Comparison of ENCODE assay signal across 20 cellular contexts in genomic region chr10:3687510-3688081, GRCh38.
"Had no signal": no experiment of that assay in that cellular context is flagged by ENCODE, and none has a peak within 500 bp of the region (broad histone marks: within the 10 kb centered on the region; RNA-seq: fewer than 3 reads in every experiment).

No MANE protein-coding gene starts in this region.

- H3K9me3 ChIP-seq: breast epithelium, spleen, upper lobe of left lung had no signal

- H3K27me3 ChIP-seq: breast epithelium, neural progenitor cell, spleen, upper lobe of left lung had no signal

- ATAC-seq: activated CD8-positive, alpha-beta T cell treated with anti-CD3 and anti-CD28 coated beads, Interleukin-2, amount 10 ng/mL, durations not matched to agents 7 days and 5 days; left colon; naive thymus-derived CD8-positive, alpha-beta T cell; stimulated activated naive CD8-positive, alpha-beta T cell treated with anti-CD3 and anti-CD28 coated beads, Interleukin-15, Interleukin-2, amounts not matched to agents 100 U/mL and 50 U/mL, for 24 hours; T-cell had no signal

- H3K4me1 ChIP-seq: breast epithelium, spleen, upper lobe of left lung had no signal

- H3K9ac ChIP-seq: neural progenitor cell had no signal

- DNase-seq: activated CD4-positive, alpha-beta T cell treated with anti-CD3 and anti-CD28 coated beads for 1 hour; activated CD4-positive, alpha-beta T cell treated with anti-CD3 and anti-CD28 coated beads, Interleukin-2, amount 50 U/mL, for 1 hour; activated CD8-positive, alpha-beta T cell treated with anti-CD3 and anti-CD28 coated beads, Interleukin-2, amount 10 ng/mL, durations not matched to agents 7 days and 5 days; activated gamma-delta T cell treated with Interleukin-2 at 50 U/mL for 16 hours; effector CD4-positive, alpha-beta T cell; glutamatergic neuron; hippocampal formation; left colon; naive thymus-derived CD8-positive, alpha-beta T cell; spleen; stimulated activated CD4-positive, alpha-beta T cell treated with anti-CD3 and anti-CD28 coated beads, Interleukin-4, amount 100 ng/mL, for 1 hour; stimulated activated naive CD8-positive, alpha-beta T cell treated with anti-CD3 and anti-CD28 coated beads, Interleukin-15, Interleukin-2, amounts not matched to agents 100 U/mL and 50 U/mL, for 24 hours; T-cell; upper lobe of left lung had no signal

- H3K4me2 ChIP-seq: neural progenitor cell had no signal

- FAIRE-seq: endometrium, frontal cortex had no signal

- H2AFZ ChIP-seq: neural progenitor cell had no signal

- H3K36me3 ChIP-seq: breast epithelium, neural progenitor cell, spleen, upper lobe of left lung had no signal

- H3K27ac ChIP-seq: breast epithelium, neural progenitor cell, spleen, upper lobe of left lung, VCaP had no signal

- H3K4me3 ChIP-seq: breast epithelium, lung, neural progenitor cell, spleen, upper lobe of left lung had no signal
